In the genomic region with DNA sequence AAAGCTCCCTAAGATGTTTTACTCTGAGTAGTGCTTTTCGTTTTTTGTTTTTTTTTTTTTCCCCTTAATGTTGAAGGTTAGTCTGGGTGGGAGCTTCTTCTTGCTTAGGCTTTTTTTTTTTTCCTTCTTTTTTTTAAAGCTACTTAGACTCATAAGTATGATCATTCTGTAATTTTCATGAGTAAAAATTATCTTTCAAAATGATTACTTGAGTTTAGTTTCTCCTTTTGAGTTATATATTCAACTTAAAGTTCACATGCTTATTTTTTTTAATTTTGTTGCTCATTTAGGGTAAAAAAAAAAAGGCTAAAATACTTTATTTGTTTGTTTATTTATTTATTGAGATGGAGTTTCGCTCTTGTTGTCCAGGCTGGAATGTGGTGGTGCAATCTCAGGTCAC, we compare ENCODE assay signal across 1 cellular context.
TF ChIP-seq lines count a peak whose summit lies in the region.

No MANE protein-coding gene starts in this region.

TF ChIP-seq in HEK293, 187 proteins besides CTCF, POLR2A, EP300 and RAD21 (continued from another document):
- TF ChIP-seq, protein P1, sequence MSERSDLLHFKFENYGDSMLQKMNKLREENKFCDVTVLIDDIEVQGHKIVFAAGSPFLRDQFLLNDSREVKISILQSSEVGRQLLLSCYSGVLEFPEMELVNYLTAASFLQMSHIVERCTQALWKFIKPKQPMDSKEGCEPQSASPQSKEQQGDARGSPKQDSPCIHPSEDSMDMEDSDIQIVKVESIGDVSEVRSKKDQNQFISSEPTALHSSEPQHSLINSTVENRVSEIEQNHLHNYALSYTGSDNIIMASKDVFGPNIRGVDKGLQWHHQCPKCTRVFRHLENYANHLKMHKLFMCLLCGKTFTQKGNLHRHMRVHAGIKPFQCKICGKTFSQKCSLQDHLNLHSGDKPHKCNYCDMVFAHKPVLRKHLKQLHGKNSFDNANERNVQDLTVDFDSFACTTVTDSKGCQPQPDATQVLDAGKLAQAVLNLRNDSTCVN (tag by site-specific recombination; optimal IDR thresholded peaks at IDR 0.05), result no peak
- TF ChIP-seq ZNF362 (tag by site-specific recombination; IDR thresholded peaks at IDR 0.05) (peak; percentile 61; the same call in 1 of the 2 replicates), ZNF350 (tag by site-specific recombination; IDR thresholded peaks at IDR 0.05) (no peak)
